24 cellular contexts compared by ENCODE assay signal in genomic region chr10:59651902-59652301, GRCh38. TPM values are rescaled to one million over a fixed set of nuclear protein-coding genes. Genes with fewer than 3 reads are reported as not detected.
A peak's percentile ranks its signal among the peaks of the same experiment; 100 is the strongest.
DNase-seq lines count a peak whose midpoint lies in the region; ATAC-seq, FAIRE-seq and TF ChIP-seq lines count a peak whose summit lies in the region.
"Had no signal": no experiment of that assay in that cellular context is flagged by ENCODE, and none has a peak within 500 bp of the region (broad histone marks: within the 10 kb centered on the region; RNA-seq: fewer than 3 reads in every experiment).

No MANE protein-coding gene starts in this region.

- FAIRE-seq in GM12891 (lab: Jason Lieb, UNC): no peak
- FAIRE-seq in HTR-8/SVneo (lab: Jason Lieb, UNC): no peak
- FAIRE-seq: A549, GM12892, GM19239, H54 had no signal

- no peak for ATAC-seq in activated T-helper 17 cell treated with anti-CD3 and anti-CD28 coated beads, Interleukin-2, amount 50 U/mL, for 72 hours (replicated peaks)
- ATAC-seq: A549 had no signal

- H3K4me3 Mint-ChIP-seq in neural crest cell: no peak overlapping the region
- H3K4me3 Mint-ChIP-seq in activated T-helper 17 cell treated with anti-CD3 and anti-CD28 coated beads, Interleukin-2, amount 50 U/mL, for 72 hours: no peak overlapping the region
- H3K4me3 Mint-ChIP-seq in activated T-helper 1 cell treated with anti-CD3 and anti-CD28 coated beads, Interleukin-12 subunit alpha, Interleukin-12 subunit beta, Interleukin-2, Interleukin-4 antibody, amounts not matched to agents 30 ng/mL and 10 ng/mL and 1 ng/mL, durations not matched to agents 14 hours and 24 hours and 36 hours: no peak overlapping the region
- H3K4me3 Mint-ChIP-seq: B cell; CD4-positive, alpha-beta memory T cell; HFFc6 had no signal

- no peaks in the 10 kb centered on the region for H3K9me2 ChIP-seq in Loucy (replicated peaks; ENCODE audit: low read depth, low read length)

- DNase-seq in GM12891 (ENCODE audit: insufficient read length, low spot score) (no peak), neural crest cell (ENCODE audit: low read depth, low spot score) (no peak), HTR-8/SVneo (ENCODE audit: insufficient read length, low spot score) (no peak), NCI-H1436 treated with DMSO at 0.1 percent for 48 hours (lab: John Stamatoyannopoulos, UW) (no peak)
- DNase-seq in activated T-helper 1 cell treated with anti-CD3 and anti-CD28 coated beads, Interleukin-12 subunit alpha, Interleukin-12 subunit beta, Interleukin-2, Interleukin-4 antibody, amounts not matched to agents 30 ng/mL and 10 ng/mL and 1 ng/mL, durations not matched to agents 14 hours and 24 hours and 36 hours (ENCODE audit: low spot score): no peak
- DNase-seq: 8988T; C1 segment of cervical spinal cord; Calu3; CD4-positive, alpha-beta memory T cell; COR-L47; DMS53; DMS79 treated with DMSO at 0.1 percent for 48 hours; GF-D8; GOT3; HFFc6 had no signal

- H3K36me3 Mint-ChIP-seq in neural crest cell (ENCODE audit: low read depth): peaks cover 15% of the 10 kb centered on the region
- H3K36me3 Mint-ChIP-seq in activated T-helper 17 cell treated with anti-CD3 and anti-CD28 coated beads, Interleukin-2, amount 50 U/mL, for 72 hours (ENCODE audit: low read depth): no peaks in the 10 kb centered on the region
- H3K36me3 Mint-ChIP-seq in activated T-helper 1 cell treated with anti-CD3 and anti-CD28 coated beads, Interleukin-12 subunit alpha, Interleukin-12 subunit beta, Interleukin-2, Interleukin-4 antibody, amounts not matched to agents 30 ng/mL and 10 ng/mL and 1 ng/mL, durations not matched to agents 14 hours and 24 hours and 36 hours (ENCODE audit: low read depth): peaks cover 2% of the 10 kb centered on the region
- H3K36me3 Mint-ChIP-seq: CD4-positive, alpha-beta memory T cell had no signal

- peak overlapping the region; percentile 29 for H3K27ac Mint-ChIP-seq in neural crest cell (ENCODE audit: unreplicated experiment)
- H3K27ac Mint-ChIP-seq in activated T-helper 17 cell treated with anti-CD3 and anti-CD28 coated beads, Interleukin-2, amount 50 U/mL, for 72 hours: no peak overlapping the region
- no peak overlapping the region for H3K27ac Mint-ChIP-seq in activated T-helper 1 cell treated with anti-CD3 and anti-CD28 coated beads, Interleukin-12 subunit alpha, Interleukin-12 subunit beta, Interleukin-2, Interleukin-4 antibody, amounts not matched to agents 30 ng/mL and 10 ng/mL and 1 ng/mL, durations not matched to agents 14 hours and 24 hours and 36 hours
- H3K27ac Mint-ChIP-seq: B cell; CD4-positive, alpha-beta memory T cell; HFFc6 had no signal

- H3K36me3 ChIP-seq in BLaER1 (no peaks in the 10 kb centered on the region), Loucy (ENCODE audit: insufficient read depth, low read length) (no peaks in the 10 kb centered on the region)

- H4K20me1 ChIP-seq in BLaER1: no peaks in the 10 kb centered on the region
- no peaks in the 10 kb centered on the region for H4K20me1 ChIP-seq in Loucy (ENCODE audit: insufficient read depth, low read length, poor library complexity, severe bottlenecking)

- peaks cover 2% of the 10 kb centered on the region for H3K9me3 Mint-ChIP-seq in neural crest cell
- no peaks in the 10 kb centered on the region for H3K9me3 Mint-ChIP-seq in activated T-helper 17 cell treated with anti-CD3 and anti-CD28 coated beads, Interleukin-2, amount 50 U/mL, for 72 hours
- H3K9me3 Mint-ChIP-seq in activated T-helper 1 cell treated with anti-CD3 and anti-CD28 coated beads, Interleukin-12 subunit alpha, Interleukin-12 subunit beta, Interleukin-2, Interleukin-4 antibody, amounts not matched to agents 30 ng/mL and 10 ng/mL and 1 ng/mL, durations not matched to agents 14 hours and 24 hours and 36 hours: no peaks in the 10 kb centered on the region

- H3K27me3 ChIP-seq in BLaER1: no peaks in the 10 kb centered on the region
- H3K27me3 ChIP-seq in Loucy (ENCODE audit: insufficient read depth, low read length, poor library complexity, severe bottlenecking): no peaks in the 10 kb centered on the region

- H3K9me3 ChIP-seq in BLaER1 (peaks cover 4% of the 10 kb centered on the region), Loucy (ENCODE audit: insufficient read depth, low read depth, low read length) (no peaks in the 10 kb centered on the region)
- H3K9me3 ChIP-seq: HAP-1 had no signal

- no peaks in the 10 kb centered on the region for H3F3A ChIP-seq in Loucy (ENCODE audit: low read depth)

- H3K4me3 ChIP-seq in BLaER1 (no peak overlapping the region), Loucy (ENCODE audit: low read length, poor library complexity, severe bottlenecking) (no peak overlapping the region)
- H3K4me3 ChIP-seq: A549, HAP-1 had no signal

- no peak for TF ChIP-seq POLR2A in GM12891 (IDR thresholded peaks at IDR 0.05; ENCODE audit: low read depth, low read length)

- H3K79me2 ChIP-seq in Loucy (ENCODE audit: insufficient read depth, low read length): no peaks in the 10 kb centered on the region

- intact Hi-C loops in activated T-helper 1 cell treated with anti-CD3 and anti-CD28 coated beads, Interleukin-12 subunit alpha, Interleukin-12 subunit beta, Interleukin-2, Interleukin-4 antibody, amounts not matched to agents 30 ng/mL and 10 ng/mL and 1 ng/mL, durations not matched to agents 14 hours and 24 hours and 36 hours (cut with micrococcal nuclease): no loop called here

- H3K4me1 ChIP-seq in BLaER1: peaks cover 45% of the 10 kb centered on the region
- H3K4me1 ChIP-seq in Loucy (ENCODE audit: insufficient read depth, low read length, poor library complexity, severe bottlenecking): peaks cover 29% of the 10 kb centered on the region
- H3K4me1 ChIP-seq: A549 had no signal

- peaks cover 9% of the 10 kb centered on the region for H3K4me1 Mint-ChIP-seq in neural crest cell
- no peaks in the 10 kb centered on the region for H3K4me1 Mint-ChIP-seq in activated T-helper 17 cell treated with anti-CD3 and anti-CD28 coated beads, Interleukin-2, amount 50 U/mL, for 72 hours
- peaks cover 16% of the 10 kb centered on the region for H3K4me1 Mint-ChIP-seq in activated T-helper 1 cell treated with anti-CD3 and anti-CD28 coated beads, Interleukin-12 subunit alpha, Interleukin-12 subunit beta, Interleukin-2, Interleukin-4 antibody, amounts not matched to agents 30 ng/mL and 10 ng/mL and 1 ng/mL, durations not matched to agents 14 hours and 24 hours and 36 hours (ENCODE audit: low read depth)

- H3K9ac ChIP-seq in BLaER1 (no peak overlapping the region), Loucy (ENCODE audit: low read depth, low read length, poor library complexity, severe bottlenecking) (no peak overlapping the region)

- TF ChIP-seq CTCF in Loucy (conservative IDR thresholded peaks at IDR 0.05; ENCODE audit: low read length) (no peak), neural crest cell (conservative IDR thresholded peaks at IDR 0.05) (no peak)

- H2AFZ ChIP-seq in Loucy (ENCODE audit: low read length): no peak overlapping the region

- H3K27ac ChIP-seq in BLaER1: no peak overlapping the region
- H3K27ac ChIP-seq: A549 had no signal

- no peaks in the 10 kb centered on the region for H3K27me3 Mint-ChIP-seq in neural crest cell (ENCODE audit: low read depth)
- H3K27me3 Mint-ChIP-seq in activated T-helper 17 cell treated with anti-CD3 and anti-CD28 coated beads, Interleukin-2, amount 50 U/mL, for 72 hours: peaks cover 3% of the 10 kb centered on the region
- H3K27me3 Mint-ChIP-seq in activated T-helper 1 cell treated with anti-CD3 and anti-CD28 coated beads, Interleukin-12 subunit alpha, Interleukin-12 subunit beta, Interleukin-2, Interleukin-4 antibody, amounts not matched to agents 30 ng/mL and 10 ng/mL and 1 ng/mL, durations not matched to agents 14 hours and 24 hours and 36 hours (ENCODE audit: insufficient read depth): no peaks in the 10 kb centered on the region
- H3K27me3 Mint-ChIP-seq: B cell; CD4-positive, alpha-beta memory T cell had no signal

- peak overlapping the region; percentile 20; the same call in 1 of the 2 replicates for H3K4me2 ChIP-seq in BLaER1
- H3K4me2 ChIP-seq in Loucy (ENCODE audit: low read depth, low read length, poor library complexity, severe bottlenecking): peak overlapping the region; percentile 34
- H3K4me2 ChIP-seq: A549 had no signal

TF ChIP-seq in GM12891, 5 proteins besides CTCF, POLR2A, EP300 and RAD21:
- no peak for TF ChIP-seq TAF1 (IDR thresholded peaks at IDR 0.05; ENCODE audit: low read depth, low read length)
- TF ChIP-seq SPI1 (IDR thresholded peaks at IDR 0.05; ENCODE audit: low read depth, low read length): 0 out of 2 replicates have a peak, but pooled peaks have one; percentile 33

RNA-seq across cellular contexts. Expression of gene SLC16A9, which starts 57.7 kb away (rescaled TPM):
- 1.0 TPM for polyA plus RNA-seq in GM12891 (2012; ENCODE audit: low read depth, missing spikeins)
- total RNA-seq in neural crest cell: 21.0 and 23.1 TPM in 2 replicates
- 1 to 10 TPM in 1 of 2 donors, under 1 TPM in 1; 0.42 to 2.2 TPM for total RNA-seq in activated T-helper 17 cell treated with anti-CD3 and anti-CD28 coated beads, Interleukin-2, amount 50 U/mL, for 72 hours
- 4.2 and 5.4 TPM in 2 replicates for total RNA-seq in activated T-helper 1 cell treated with anti-CD3 and anti-CD28 coated beads, Interleukin-12 subunit alpha, Interleukin-12 subunit beta, Interleukin-2, Interleukin-4 antibody, amounts not matched to agents 30 ng/mL and 10 ng/mL and 1 ng/mL, durations not matched to agents 14 hours and 24 hours and 36 hours
- total RNA-seq: B cell; CD4-positive, alpha-beta memory T cell; HFFc6 had no signal
- polyA plus RNA-seq: CD4-positive, alpha-beta memory T cell had no signal
